In the genomic region with DNA sequence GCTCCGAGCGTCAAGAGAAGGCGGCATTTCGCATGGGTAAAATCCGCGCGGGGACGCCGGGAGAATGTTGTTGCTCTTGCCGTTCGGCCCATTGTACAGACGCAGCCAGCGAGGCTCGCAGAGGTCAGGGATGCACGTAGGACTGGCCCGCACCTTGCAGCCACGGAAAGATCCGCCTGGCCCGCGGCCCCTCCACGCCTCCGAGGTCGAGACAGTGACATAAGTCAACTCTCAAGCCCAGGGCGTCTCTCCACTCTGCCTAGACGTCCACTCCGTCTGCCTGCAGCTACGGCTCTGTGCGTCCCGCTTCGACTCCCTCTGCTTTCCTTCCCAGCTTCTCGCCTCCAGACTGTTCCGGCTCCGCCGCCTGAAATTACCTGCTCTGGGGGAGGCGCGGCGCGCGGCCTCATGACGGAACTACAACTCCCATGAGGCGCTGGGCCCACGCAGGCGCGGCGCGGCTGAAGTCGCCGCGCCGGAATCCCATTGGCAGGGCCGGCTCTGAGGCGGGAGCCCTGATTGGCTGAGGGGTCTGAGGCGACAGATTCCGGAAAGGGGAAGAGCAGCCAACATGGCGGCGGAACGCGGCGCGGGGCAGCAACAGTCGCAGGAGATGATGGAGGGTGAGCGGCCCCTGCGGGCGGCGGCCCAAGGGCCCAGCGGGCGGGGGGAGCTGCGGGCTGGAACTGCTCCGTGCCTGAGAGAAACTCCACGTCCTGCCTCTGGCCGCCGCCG, we compare ENCODE assay signal across 1 cellular context.
TF ChIP-seq lines count a peak whose summit lies in the region.

A gene with protein sequence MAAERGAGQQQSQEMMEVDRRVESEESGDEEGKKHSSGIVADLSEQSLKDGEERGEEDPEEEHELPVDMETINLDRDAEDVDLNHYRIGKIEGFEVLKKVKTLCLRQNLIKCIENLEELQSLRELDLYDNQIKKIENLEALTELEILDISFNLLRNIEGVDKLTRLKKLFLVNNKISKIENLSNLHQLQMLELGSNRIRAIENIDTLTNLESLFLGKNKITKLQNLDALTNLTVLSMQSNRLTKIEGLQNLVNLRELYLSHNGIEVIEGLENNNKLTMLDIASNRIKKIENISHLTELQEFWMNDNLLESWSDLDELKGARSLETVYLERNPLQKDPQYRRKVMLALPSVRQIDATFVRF (plus strand): TSS at position 543 of the 735 bp plus-strand sequence. CDS start 29 bp downstream, at position 572.

TF ChIP-seq in HEK293, 187 proteins besides CTCF, POLR2A, EP300 and RAD21 (continued from another document and continues in another):
- TF ChIP-seq, protein P1, sequence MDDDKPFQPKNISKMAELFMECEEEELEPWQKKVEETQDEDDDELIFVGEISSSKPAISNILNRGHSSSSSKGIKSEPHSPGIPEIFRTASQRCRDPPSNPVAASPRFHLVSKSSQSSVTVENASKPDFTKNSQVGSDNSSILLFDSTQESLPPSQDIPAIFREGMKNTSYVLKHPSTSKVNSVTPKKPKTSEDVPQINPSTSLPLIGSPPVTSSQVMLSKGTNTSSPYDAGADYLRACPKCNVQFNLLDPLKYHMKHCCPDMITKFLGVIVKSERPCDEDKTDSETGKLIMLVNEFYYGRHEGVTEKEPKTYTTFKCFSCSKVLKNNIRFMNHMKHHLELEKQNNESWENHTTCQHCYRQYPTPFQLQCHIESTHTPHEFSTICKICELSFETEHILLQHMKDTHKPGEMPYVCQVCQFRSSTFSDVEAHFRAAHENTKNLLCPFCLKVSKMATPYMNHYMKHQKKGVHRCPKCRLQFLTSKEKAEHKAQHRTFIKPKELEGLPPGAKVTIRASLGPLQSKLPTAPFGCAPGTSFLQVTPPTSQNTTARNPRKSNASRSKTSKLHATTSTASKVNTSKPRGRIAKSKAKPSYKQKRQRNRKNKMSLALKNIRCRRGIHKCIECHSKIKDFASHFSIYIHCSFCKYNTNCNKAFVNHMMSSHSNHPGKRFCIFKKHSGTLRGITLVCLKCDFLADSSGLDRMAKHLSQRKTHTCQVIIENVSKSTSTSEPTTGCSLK (tag by site-specific recombination; IDR thresholded peaks at IDR 0.05) = no peak
- TF ChIP-seq ZBTB48 (tag by site-specific recombination; IDR thresholded peaks at IDR 0.05) (no peak), SETDB1 (IDR thresholded peaks at IDR 0.05; ENCODE audit: insufficient read length, low read length) (no peak), ZNF2 (tag by site-specific recombination; IDR thresholded peaks at IDR 0.05) (peak; percentile 79; the same call in 1 of the 2 replicates), ZNF184 (tag by site-specific recombination; IDR thresholded peaks at IDR 0.05) (no peak), ZNF214 (tag by site-specific recombination; IDR thresholded peaks at IDR 0.05; ENCODE audit: borderline replicate concordance) (no peak), ZNF76 (tag by site-specific recombination; IDR thresholded peaks at IDR 0.05; ENCODE audit: borderline replicate concordance, low read depth) (peak; percentile 93), GLIS2 (tag by site-specific recombination; IDR thresholded peaks at IDR 0.05) (no peak; the same call in 1 of the 2 replicates), PRDM1 (tag by site-specific recombination; IDR thresholded peaks at IDR 0.05) (no peak), ZNF701 (tag by site-specific recombination; IDR thresholded peaks at IDR 0.05) (no peak), ZNF311 (tag by site-specific recombination; IDR thresholded peaks at IDR 0.05; ENCODE audit: borderline replicate concordance) (no peak), YY1 (tag by site-specific recombination; IDR thresholded peaks at IDR 0.05) (peak; percentile 79), HOXA7 (CRISPR knock-in tag; IDR thresholded peaks at IDR 0.05; ENCODE audit: borderline replicate concordance) (no peak), ZSCAN16 (tag by site-specific recombination; IDR thresholded peaks at IDR 0.05) (no peak), ZFP41 (tag by site-specific recombination; IDR thresholded peaks at IDR 0.05; ENCODE audit: borderline replicate concordance) (no peak), ZNF146 (tag by site-specific recombination; IDR thresholded peaks at IDR 0.05) (peak; percentile 7; the same call in 1 of the 2 replicates), KLF9 (tag by site-specific recombination; IDR thresholded peaks at IDR 0.05; ENCODE audit: low read depth) (peak; percentile 25; the same call in 1 of the 2 replicates), HOXD13 (CRISPR knock-in tag; IDR thresholded peaks at IDR 0.05; ENCODE audit: borderline replicate concordance) (no peak), BCL11B (tag by site-specific recombination; IDR thresholded peaks at IDR 0.05; ENCODE audit: low read depth) (0 out of 2 replicates have a peak, but pooled peaks have one; percentile 59), KLF1 (tag by site-specific recombination; IDR thresholded peaks at IDR 0.05) (no peak), OSR2 (tag by site-specific recombination; IDR thresholded peaks at IDR 0.05) (no peak), SALL2 (tag by site-specific recombination; IDR thresholded peaks at IDR 0.05; ENCODE audit: borderline replicate concordance) (no peak), ZNF274 (IDR thresholded peaks at IDR 0.05; ENCODE audit: low read length) (no peak), ZNF274 (tag by site-specific recombination; IDR thresholded peaks at IDR 0.05; ENCODE audit: borderline replicate concordance) (no peak), ZNF350 (tag by site-specific recombination; IDR thresholded peaks at IDR 0.05) (no peak), ZNF768 (tag by site-specific recombination; IDR thresholded peaks at IDR 0.05) (peak; percentile 47; the same call in 1 of the 2 replicates), ZNF777 (tag by site-specific recombination; IDR thresholded peaks at IDR 0.05; ENCODE audit: borderline replicate concordance) (0 out of 2 replicates have a peak, but pooled peaks have one; percentile 60), ZNF544 (tag by site-specific recombination; IDR thresholded peaks at IDR 0.05) (no peak), ZFHX2 (tag by site-specific recombination; conservative IDR thresholded peaks at IDR 0.05) (peak; percentile 49; the same call in 1 of the 2 replicates), ZNF140 (tag by site-specific recombination; IDR thresholded peaks at IDR 0.05) (no peak), ZNF473 (tag by site-specific recombination; IDR thresholded peaks at IDR 0.05) (no peak), ZNF48 (tag by site-specific recombination; IDR thresholded peaks at IDR 0.05) (no peak), ZIC2 (tag by site-specific recombination; IDR thresholded peaks at IDR 0.05) (no peak), HOXC10 (CRISPR knock-in tag; IDR thresholded peaks at IDR 0.05) (no peak)
- TF ChIP-seq, protein P2, sequence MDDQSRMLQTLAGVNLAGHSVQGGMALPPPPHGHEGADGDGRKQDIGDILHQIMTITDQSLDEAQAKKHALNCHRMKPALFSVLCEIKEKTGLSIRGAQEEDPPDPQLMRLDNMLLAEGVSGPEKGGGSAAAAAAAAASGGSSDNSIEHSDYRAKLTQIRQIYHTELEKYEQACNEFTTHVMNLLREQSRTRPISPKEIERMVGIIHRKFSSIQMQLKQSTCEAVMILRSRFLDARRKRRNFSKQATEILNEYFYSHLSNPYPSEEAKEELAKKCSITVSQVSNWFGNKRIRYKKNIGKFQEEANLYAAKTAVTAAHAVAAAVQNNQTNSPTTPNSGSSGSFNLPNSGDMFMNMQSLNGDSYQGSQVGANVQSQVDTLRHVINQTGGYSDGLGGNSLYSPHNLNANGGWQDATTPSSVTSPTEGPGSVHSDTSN (CRISPR knock-in tag; IDR thresholded peaks at IDR 0.05) = no peak
- TF ChIP-seq, protein P3, sequence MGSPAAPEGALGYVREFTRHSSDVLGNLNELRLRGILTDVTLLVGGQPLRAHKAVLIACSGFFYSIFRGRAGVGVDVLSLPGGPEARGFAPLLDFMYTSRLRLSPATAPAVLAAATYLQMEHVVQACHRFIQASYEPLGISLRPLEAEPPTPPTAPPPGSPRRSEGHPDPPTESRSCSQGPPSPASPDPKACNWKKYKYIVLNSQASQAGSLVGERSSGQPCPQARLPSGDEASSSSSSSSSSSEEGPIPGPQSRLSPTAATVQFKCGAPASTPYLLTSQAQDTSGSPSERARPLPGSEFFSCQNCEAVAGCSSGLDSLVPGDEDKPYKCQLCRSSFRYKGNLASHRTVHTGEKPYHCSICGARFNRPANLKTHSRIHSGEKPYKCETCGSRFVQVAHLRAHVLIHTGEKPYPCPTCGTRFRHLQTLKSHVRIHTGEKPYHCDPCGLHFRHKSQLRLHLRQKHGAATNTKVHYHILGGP (tag by site-specific recombination; IDR thresholded peaks at IDR 0.05) = no peak
- TF ChIP-seq, protein P4, sequence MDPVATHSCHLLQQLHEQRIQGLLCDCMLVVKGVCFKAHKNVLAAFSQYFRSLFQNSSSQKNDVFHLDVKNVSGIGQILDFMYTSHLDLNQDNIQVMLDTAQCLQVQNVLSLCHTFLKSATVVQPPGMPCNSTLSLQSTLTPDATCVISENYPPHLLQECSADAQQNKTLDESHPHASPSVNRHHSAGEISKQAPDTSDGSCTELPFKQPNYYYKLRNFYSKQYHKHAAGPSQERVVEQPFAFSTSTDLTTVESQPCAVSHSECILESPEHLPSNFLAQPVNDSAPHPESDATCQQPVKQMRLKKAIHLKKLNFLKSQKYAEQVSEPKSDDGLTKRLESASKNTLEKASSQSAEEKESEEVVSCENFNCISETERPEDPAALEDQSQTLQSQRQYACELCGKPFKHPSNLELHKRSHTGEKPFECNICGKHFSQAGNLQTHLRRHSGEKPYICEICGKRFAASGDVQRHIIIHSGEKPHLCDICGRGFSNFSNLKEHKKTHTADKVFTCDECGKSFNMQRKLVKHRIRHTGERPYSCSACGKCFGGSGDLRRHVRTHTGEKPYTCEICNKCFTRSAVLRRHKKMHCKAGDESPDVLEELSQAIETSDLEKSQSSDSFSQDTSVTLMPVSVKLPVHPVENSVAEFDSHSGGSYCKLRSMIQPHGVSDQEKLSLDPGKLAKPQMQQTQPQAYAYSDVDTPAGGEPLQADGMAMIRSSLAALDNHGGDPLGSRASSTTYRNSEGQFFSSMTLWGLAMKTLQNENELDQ (tag by site-specific recombination; IDR thresholded peaks at IDR 0.05; ENCODE audit: low read depth) = no peak
- TF ChIP-seq, protein P5, sequence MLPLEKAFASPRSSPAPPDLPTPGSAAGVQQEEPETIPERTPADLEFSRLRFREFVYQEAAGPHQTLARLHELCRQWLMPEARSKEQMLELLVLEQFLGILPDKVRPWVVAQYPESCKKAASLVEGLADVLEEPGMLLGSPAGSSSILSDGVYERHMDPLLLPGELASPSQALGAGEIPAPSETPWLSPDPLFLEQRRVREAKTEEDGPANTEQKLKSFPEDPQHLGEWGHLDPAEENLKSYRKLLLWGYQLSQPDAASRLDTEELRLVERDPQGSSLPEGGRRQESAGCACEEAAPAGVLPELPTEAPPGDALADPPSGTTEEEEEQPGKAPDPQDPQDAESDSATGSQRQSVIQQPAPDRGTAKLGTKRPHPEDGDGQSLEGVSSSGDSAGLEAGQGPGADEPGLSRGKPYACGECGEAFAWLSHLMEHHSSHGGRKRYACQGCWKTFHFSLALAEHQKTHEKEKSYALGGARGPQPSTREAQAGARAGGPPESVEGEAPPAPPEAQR (tag by site-specific recombination; IDR thresholded peaks at IDR 0.05) = no peak
- TF ChIP-seq, protein P6, sequence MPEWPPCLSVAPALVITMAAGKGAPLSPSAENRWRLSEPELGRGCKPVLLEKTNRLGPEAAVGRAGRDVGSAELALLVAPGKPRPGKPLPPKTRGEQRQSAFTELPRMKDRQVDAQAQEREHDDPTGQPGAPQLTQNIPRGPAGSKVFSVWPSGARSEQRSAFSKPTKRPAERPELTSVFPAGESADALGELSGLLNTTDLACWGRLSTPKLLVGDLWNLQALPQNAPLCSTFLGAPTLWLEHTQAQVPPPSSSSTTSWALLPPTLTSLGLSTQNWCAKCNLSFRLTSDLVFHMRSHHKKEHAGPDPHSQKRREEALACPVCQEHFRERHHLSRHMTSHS (tag by site-specific recombination; IDR thresholded peaks at IDR 0.05) = no peak
- TF ChIP-seq, protein P7, sequence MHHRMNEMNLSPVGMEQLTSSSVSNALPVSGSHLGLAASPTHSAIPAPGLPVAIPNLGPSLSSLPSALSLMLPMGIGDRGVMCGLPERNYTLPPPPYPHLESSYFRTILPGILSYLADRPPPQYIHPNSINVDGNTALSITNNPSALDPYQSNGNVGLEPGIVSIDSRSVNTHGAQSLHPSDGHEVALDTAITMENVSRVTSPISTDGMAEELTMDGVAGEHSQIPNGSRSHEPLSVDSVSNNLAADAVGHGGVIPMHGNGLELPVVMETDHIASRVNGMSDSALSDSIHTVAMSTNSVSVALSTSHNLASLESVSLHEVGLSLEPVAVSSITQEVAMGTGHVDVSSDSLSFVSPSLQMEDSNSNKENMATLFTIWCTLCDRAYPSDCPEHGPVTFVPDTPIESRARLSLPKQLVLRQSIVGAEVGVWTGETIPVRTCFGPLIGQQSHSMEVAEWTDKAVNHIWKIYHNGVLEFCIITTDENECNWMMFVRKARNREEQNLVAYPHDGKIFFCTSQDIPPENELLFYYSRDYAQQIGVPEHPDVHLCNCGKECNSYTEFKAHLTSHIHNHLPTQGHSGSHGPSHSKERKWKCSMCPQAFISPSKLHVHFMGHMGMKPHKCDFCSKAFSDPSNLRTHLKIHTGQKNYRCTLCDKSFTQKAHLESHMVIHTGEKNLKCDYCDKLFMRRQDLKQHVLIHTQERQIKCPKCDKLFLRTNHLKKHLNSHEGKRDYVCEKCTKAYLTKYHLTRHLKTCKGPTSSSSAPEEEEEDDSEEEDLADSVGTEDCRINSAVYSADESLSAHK (tag by site-specific recombination; IDR thresholded peaks at IDR 0.05) = no peak
- TF ChIP-seq, protein P8, sequence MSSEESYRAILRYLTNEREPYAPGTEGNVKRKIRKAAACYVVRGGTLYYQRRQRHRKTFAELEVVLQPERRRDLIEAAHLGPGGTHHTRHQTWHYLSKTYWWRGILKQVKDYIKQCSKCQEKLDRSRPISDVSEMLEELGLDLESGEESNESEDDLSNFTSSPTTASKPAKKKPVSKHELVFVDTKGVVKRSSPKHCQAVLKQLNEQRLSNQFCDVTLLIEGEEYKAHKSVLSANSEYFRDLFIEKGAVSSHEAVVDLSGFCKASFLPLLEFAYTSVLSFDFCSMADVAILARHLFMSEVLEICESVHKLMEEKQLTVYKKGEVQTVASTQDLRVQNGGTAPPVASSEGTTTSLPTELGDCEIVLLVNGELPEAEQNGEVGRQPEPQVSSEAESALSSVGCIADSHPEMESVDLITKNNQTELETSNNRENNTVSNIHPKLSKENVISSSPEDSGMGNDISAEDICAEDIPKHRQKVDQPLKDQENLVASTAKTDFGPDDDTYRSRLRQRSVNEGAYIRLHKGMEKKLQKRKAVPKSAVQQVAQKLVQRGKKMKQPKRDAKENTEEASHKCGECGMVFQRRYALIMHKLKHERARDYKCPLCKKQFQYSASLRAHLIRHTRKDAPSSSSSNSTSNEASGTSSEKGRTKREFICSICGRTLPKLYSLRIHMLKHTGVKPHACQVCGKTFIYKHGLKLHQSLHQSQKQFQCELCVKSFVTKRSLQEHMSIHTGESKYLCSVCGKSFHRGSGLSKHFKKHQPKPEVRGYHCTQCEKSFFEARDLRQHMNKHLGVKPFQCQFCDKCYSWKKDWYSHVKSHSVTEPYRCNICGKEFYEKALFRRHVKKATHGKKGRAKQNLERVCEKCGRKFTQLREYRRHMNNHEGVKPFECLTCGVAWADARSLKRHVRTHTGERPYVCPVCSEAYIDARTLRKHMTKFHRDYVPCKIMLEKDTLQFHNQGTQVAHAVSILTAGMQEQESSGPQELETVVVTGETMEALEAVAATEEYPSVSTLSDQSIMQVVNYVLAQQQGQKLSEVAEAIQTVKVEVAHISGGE (tag by site-specific recombination; conservative IDR thresholded peaks at IDR 0.05; ENCODE audit: low read depth) = no peak; the same call in 1 of the 2 replicates
